18 cellular contexts compared by ENCODE assay signal in genomic region chr12:2094597-2094996, GRCh38. TPM values are rescaled to one million over a fixed set of nuclear protein-coding genes. Genes with fewer than 3 reads are reported as not detected.
DNase-seq lines count a peak whose midpoint lies in the region; ATAC-seq and TF ChIP-seq lines count a peak whose summit lies in the region.
"Had no signal": no experiment of that assay in that cellular context is flagged by ENCODE, and none has a peak within 500 bp of the region (broad histone marks: within the 10 kb centered on the region; RNA-seq: fewer than 3 reads in every experiment).

No MANE protein-coding gene starts in this region.

- H4K20me1 ChIP-seq in BLaER1: no peaks in the 10 kb centered on the region
- peaks cover 11% of the 10 kb centered on the region; the same call in 1 of the 2 replicates for H4K20me1 ChIP-seq in IMR-90 (ENCODE audit: insufficient read depth, low read length)

- H4K8ac ChIP-seq in IMR-90 (ENCODE audit: low read depth in 2 of 2, low read length in 2 of 2): peak overlapping the region in 1 of 2 experiments; percentile 60; a peak in 2 of 4 replicates
- peak overlapping the region; percentile 51 for H4K8ac ChIP-seq in mesenchymal stem cell (ENCODE audit: low read length)

- H2BK5ac ChIP-seq in IMR-90 (ENCODE audit: low read depth, low read length, poor library complexity, severe bottlenecking) (no peak overlapping the region), mesenchymal stem cell (ENCODE audit: low read depth, low read length, poor library complexity, severe bottlenecking) (no peak overlapping the region)

- H3K9ac ChIP-seq in BLaER1 (no peak overlapping the region), IMR-90 (ENCODE audit: low read depth, low read length) (no peak overlapping the region), mesenchymal stem cell (ENCODE audit: low read length) (no peak overlapping the region)

- DNase-seq in IMR-90: peak; percentile 30
- DNase-seq in UCSD-AML1 (lab: John Stamatoyannopoulos, UW; ENCODE audit: unreplicated experiment): peak; percentile 29
- peak; percentile 39 for DNase-seq in mesenchymal stem cell
- no peak for DNase-seq in NCI-H1417 (lab: John Stamatoyannopoulos, UW)
- no peak for DNase-seq in putamen (ENCODE audit: low spot score)
- DNase-seq in GM13976 (ENCODE audit: low spot score): no peak
- DNase-seq in activated CD4-positive, CD25-positive, alpha-beta regulatory T cell (lab: John Stamatoyannopoulos, UW): no peak
- DNase-seq: activated CD8-positive, alpha-beta memory T cell treated with anti-CD3 and anti-CD28 coated beads, Interleukin-2, amount 50 U/mL, for 4 hours; AML-193; amygdala; DMS53; NCI-H774; SJCRH30; stimulated activated CD4-positive, alpha-beta T cell treated with anti-CD3 and anti-CD28 coated beads, Interleukin-4, amount 100 ng/mL, for 4 hours; stimulated activated naive CD4-positive, alpha-beta T cell treated with Interleukin-2 at 50 U/mL for 16 hours had no signal

- H2BK120ac ChIP-seq in IMR-90 (ENCODE audit: low read depth, low read length): no peak overlapping the region
- no peak overlapping the region for H2BK120ac ChIP-seq in mesenchymal stem cell (ENCODE audit: low read depth, low read length)

- 14% methylated on average over 1 of the region's 2 CpGs; no CpG with 5 or more reads in 1 of the 2 experiments for WGBS in IMR-90 (ENCODE audit: extremely low coverage in 2 of 2, insufficient read length in 1 of 2), 2 experiments
- WGBS in mesenchymal stem cell: 23% methylated on average over 2 of the region's 2 CpGs

- H2BK15ac ChIP-seq in IMR-90 (ENCODE audit: low read depth, low read length): no peak overlapping the region
- H2BK15ac ChIP-seq in mesenchymal stem cell (ENCODE audit: low read depth, poor library complexity, severe bottlenecking): no peak overlapping the region

- H3K9me1 ChIP-seq in IMR-90 (ENCODE audit: insufficient read depth, low read length): peaks cover 5% of the 10 kb centered on the region

- dilution Hi-C loops in IMR-90 (cut with HindIII; ENCODE audit: low sequenced_read_pairs, unreplicated experiment): no loop called here

- H3K27ac ChIP-seq in BLaER1 (no peak overlapping the region), IMR-90 (ENCODE audit: insufficient read depth, low read length) (no peak overlapping the region), mesenchymal stem cell (ENCODE audit: low read length, poor library complexity, severe bottlenecking) (no peak overlapping the region)
- H3K27ac ChIP-seq: SJCRH30, VCaP had no signal

- no peak overlapping the region for H2AK9ac ChIP-seq in IMR-90 (replicated peaks; ENCODE audit: low read depth, low read length, poor library complexity)

- H3K56ac ChIP-seq in IMR-90 (ENCODE audit: extremely low read depth, insufficient read depth, low read length): no peak overlapping the region

- H3K4me1 ChIP-seq in BLaER1 (peaks cover 6% of the 10 kb centered on the region), IMR-90 (ENCODE audit: control insufficient read depth, insufficient read depth, low read length) (peaks cover 13% of the 10 kb centered on the region), mesenchymal stem cell (ENCODE audit: control insufficient read depth, insufficient read depth, low read depth, low read length) (peaks cover 2% of the 10 kb centered on the region)
- H3K4me1 ChIP-seq: SJCRH30 had no signal

- no peaks in the 10 kb centered on the region for H3K9me3 ChIP-seq in BLaER1
- H3K9me3 ChIP-seq in IMR-90 (ENCODE audit: control insufficient read depth, insufficient read depth, low read length): no peaks in the 10 kb centered on the region
- no peaks in the 10 kb centered on the region for H3K9me3 ChIP-seq in mesenchymal stem cell (ENCODE audit: control insufficient read depth, low read length)
- H3K9me3 ChIP-seq: SJCRH30 had no signal

- CTCF ChIA-PET in IMR-90 (lab: Yijun Ruan, JAX): no interaction called here

- TF ChIP-seq RAD21 in IMR-90 (IDR thresholded peaks at IDR 0.05; ENCODE audit: low read length): no peak

- no peak overlapping the region for H2BK12ac ChIP-seq in mesenchymal stem cell (ENCODE audit: low read length in 2 of 2)

- H4K5ac ChIP-seq in IMR-90 (ENCODE audit: low read depth, low read length): no peak overlapping the region

- H3K79me1 ChIP-seq in IMR-90 (ENCODE audit: low read depth in 1 of 2, low read length in 2 of 2): peaks cover 3 to 28% of the 10 kb centered on the region in 2 experiments; a peak in 3 of 4 replicates
- peaks cover 3% of the 10 kb centered on the region for H3K79me1 ChIP-seq in mesenchymal stem cell (replicated peaks; ENCODE audit: low read length, poor library complexity, severe bottlenecking)

- no peak overlapping the region for H3K4me3 ChIP-seq in BLaER1
- H3K4me3 ChIP-seq in IMR-90 (ENCODE audit: insufficient read depth, low read depth, low read length): no peak overlapping the region
- H3K4me3 ChIP-seq in mesenchymal stem cell (ENCODE audit: insufficient read depth in 1 of 2, low read depth in 1 of 2, low read length in 2 of 2): no peak overlapping the region
- H3K4me3 ChIP-seq: SJCRH30 had no signal

- H3K18ac ChIP-seq in IMR-90 (ENCODE audit: low read depth, low read length) (no peak overlapping the region), mesenchymal stem cell (ENCODE audit: low read depth in 1 of 2, low read length in 2 of 2) (peak overlapping the region in 1 of 2 experiments; percentile 35)

- H2AK5ac ChIP-seq in IMR-90 (ENCODE audit: low read depth, low read length) (no peak overlapping the region), mesenchymal stem cell (ENCODE audit: low read length, severe bottlenecking) (no peak overlapping the region)

- ATAC-seq in IMR-90 (ENCODE audit: low read depth): peak; percentile 78

- H2BK20ac ChIP-seq in IMR-90 (ENCODE audit: low read depth, low read length): no peak overlapping the region

- H2AFZ ChIP-seq in IMR-90 (replicated peaks; ENCODE audit: low read length, poor library complexity): peak overlapping the region; percentile 70
- H2AFZ ChIP-seq in mesenchymal stem cell (ENCODE audit: low read depth, low read length): no peak overlapping the region

- H3K4ac ChIP-seq in IMR-90 (ENCODE audit: low read depth, low read length) (no peak overlapping the region), mesenchymal stem cell (ENCODE audit: low read depth in 1 of 2, low read length in 2 of 2) (no peak overlapping the region)

- H3K36me3 ChIP-seq in BLaER1 (no peaks in the 10 kb centered on the region), IMR-90 (ENCODE audit: control insufficient read depth, insufficient read depth, low read length) (no peaks in the 10 kb centered on the region), mesenchymal stem cell (ENCODE audit: control insufficient read depth in 1 of 2, insufficient read depth in 2 of 2, low read depth in 1 of 2, low read length in 2 of 2) (no peaks in the 10 kb centered on the region)
- H3K36me3 ChIP-seq: SJCRH30 had no signal

- no TSS peak for BruUV-seq in IMR-90 (replicated peaks; lab: Mats Ljungman, UMichigan)

- TF ChIP-seq POLR2A in IMR-90 (IDR thresholded peaks at IDR 0.05; ENCODE audit: low read depth, low read length): no peak

- TF ChIP-seq CTCF in IMR-90 (conservative IDR thresholded peaks at IDR 0.05; ENCODE audit: low read depth, low read length): no peak
- no peak for TF ChIP-seq CTCF in GM13976 (IDR thresholded peaks at IDR 0.05; ENCODE audit: borderline replicate concordance, control extremely low read depth, extremely low read depth, insufficient read depth, missing control alignments)

- H3K4me2 ChIP-seq in BLaER1 (peak overlapping the region; percentile 31), IMR-90 (ENCODE audit: low read depth, low read length) (0 out of 2 replicates have a peak overlapping the region, but pooled peaks have one; percentile 5), mesenchymal stem cell (ENCODE audit: low read length, poor library complexity, severe bottlenecking) (no peak overlapping the region)

- in situ Hi-C loops in IMR-90 (cut with MboI; ENCODE audit: low sequenced_read_pairs): no loop called here
- in situ Hi-C loops in GM13976 (cut with MboI; ENCODE audit: low sequenced_read_pairs, unreplicated experiment): no loop called here

- H3K27me3 ChIP-seq in BLaER1: no peaks in the 10 kb centered on the region
- H3K27me3 ChIP-seq in IMR-90 (ENCODE audit: control insufficient read depth, insufficient read depth, low read length): no peaks in the 10 kb centered on the region
- peaks cover 0 to 34% of the 10 kb centered on the region in 2 experiments for H3K27me3 ChIP-seq in mesenchymal stem cell (ENCODE audit: control insufficient read depth in 1 of 2, insufficient read depth in 1 of 2, low read length in 2 of 2)

- intact Hi-C loops in IMR-90 (cut with micrococcal nuclease): no loop called here

- H4K91ac ChIP-seq in IMR-90 (ENCODE audit: insufficient read depth, low read depth, low read length) (no peak overlapping the region), mesenchymal stem cell (ENCODE audit: low read length) (no peak overlapping the region)

- POLR2A ChIA-PET in IMR-90 (lab: Charles Lee; ENCODE audit: unreplicated experiment): no interaction called here

- H3K23ac ChIP-seq in IMR-90 (ENCODE audit: low read depth, low read length): no peak overlapping the region
- H3K23ac ChIP-seq in mesenchymal stem cell (ENCODE audit: low read length in 2 of 2): peak overlapping the region in 1 of 2 experiments; percentile 74

- H3K14ac ChIP-seq in IMR-90 (replicated peaks; ENCODE audit: low read depth, low read length) (no peak overlapping the region), mesenchymal stem cell (ENCODE audit: low read length in 2 of 2) (no peak overlapping the region)

TF ChIP-seq in IMR-90, 13 proteins besides CTCF, POLR2A, EP300 and RAD21 (continues in another document):
- no peak for TF ChIP-seq USF2 (IDR thresholded peaks at IDR 0.05; ENCODE audit: low read depth, low read length)
- no peak for TF ChIP-seq MAFK (IDR thresholded peaks at IDR 0.05; ENCODE audit: low read depth, low read length)
- TF ChIP-seq MAZ (IDR thresholded peaks at IDR 0.05; ENCODE audit: borderline replicate concordance, low read depth, low read length): no peak
- no peak for TF ChIP-seq CEBPB (IDR thresholded peaks at IDR 0.05; ENCODE audit: low read depth, low read length)
- TF ChIP-seq MXI1 (IDR thresholded peaks at IDR 0.05; ENCODE audit: borderline replicate concordance, low read depth, low read length): no peak
- TF ChIP-seq SMC3 (IDR thresholded peaks at IDR 0.05; ENCODE audit: low read depth, low read length): no peak
- TF ChIP-seq BHLHE40 (IDR thresholded peaks at IDR 0.05; ENCODE audit: low read depth, low read length): no peak

RNA-seq across cellular contexts. Expression of gene CACNA1C, which starts 41.8 kb away (rescaled TPM):
- 1.6 and 1.9 TPM in 2 replicates for total RNA-seq in IMR-90 (2012; rRNA removed)
- polyA plus RNA-seq in IMR-90 (2012; rRNA removed): 2.6 and 2.7 TPM in 2 replicates
- polyA plus RNA-seq in IMR-90 (2012; cell fraction: cytosol; rRNA removed): 1.1 and 2.8 TPM in 2 replicates
- 12.4 and 16.6 TPM in 2 replicates for polyA plus RNA-seq in IMR-90 (2012; cell fraction: nucleus; rRNA removed; ENCODE audit: low replicate concordance)
- polyA plus RNA-seq in mesenchymal stem cell (2013, experiment 1 of 2): 2.9 TPM
- polyA plus RNA-seq in mesenchymal stem cell (2013, experiment 2 of 2): 2.8 TPM
- total RNA-seq: pulmonary artery endothelial cell, SJCRH30 had no signal

Comparison
In these comparisons a context has a peak if more than half of its experiments do, and no peak if none do; other contexts are left out.
1. DNase-seq: peak in IMR-90 (single experiment), UCSD-AML1 (single experiment) and mesenchymal stem cell (single experiment); none in NCI-H1417 (0 of 3), putamen (single experiment), GM13976 (single experiment) and activated CD4-positive, CD25-positive, alpha-beta regulatory T cell (0 of 4).